In genomic region chr3:58564456-58565160, GRCh38 we compare ENCODE assay signal across 13 cellular contexts. TPM values are rescaled to one million over a fixed set of nuclear protein-coding genes. Genes with fewer than 3 reads are reported as not detected.
A peak's percentile ranks its signal among the peaks of the same experiment; 100 is the strongest.
DNase-seq lines count a peak whose midpoint lies in the region; ATAC-seq and TF ChIP-seq lines count a peak whose summit lies in the region.
"Had no signal": no experiment of that assay in that cellular context is flagged by ENCODE, and none has a peak within 500 bp of the region (broad histone marks: within the 10 kb centered on the region; RNA-seq: fewer than 3 reads in every experiment).

No MANE protein-coding gene starts in this region.

- WGBS in SK-N-SH (ENCODE audit: low lambda C conversion rate), result 69% methylated on average over 13 of the region's 13 CpGs

- intact Hi-C loops in naive thymus-derived CD4-positive, alpha-beta T cell (cut with micrococcal nuclease), result loop anchor here in 1 of 2 donors (10.0 kb wide), 1 partner anchor 490 kb away; the partner anchor contains the start of gene CFAP20DC

- POLR2A ChIA-PET in SK-N-SH (lab: Yijun Ruan, JAX), result no interaction called here
- POLR2A ChIA-PET in activated CD4-positive, alpha-beta T cell treated with anti-CD3 and anti-CD28 coated beads, Interleukin-2, amount 10 ng/mL, durations not matched to agents 7 days and 5 days (lab: Charles Lee), result no interaction called here
- POLR2A ChIA-PET in naive thymus-derived CD4-positive, alpha-beta T cell (lab: Charles Lee), result no interaction called here

- H3K27ac ChIP-seq in SK-N-SH (ENCODE audit: low read depth in 2 of 2, low read length in 1 of 2), result peak overlapping the region in 1 of 2 experiments; percentile 48; a peak in 1 of 4 replicates
- H3K27ac ChIP-seq in naive thymus-derived CD4-positive, alpha-beta T cell (ENCODE audit: low read depth, low read length), result no peak overlapping the region

- no peaks in the 10 kb centered on the region for H3K9me3 Mint-ChIP-seq in activated CD4-positive, alpha-beta T cell treated with anti-CD3 and anti-CD28 coated beads, Interleukin-2, amount 10 ng/mL, durations not matched to agents 7 days and 5 days
- peaks cover 0 to 3% (median 0%) of the 10 kb centered on the region in 11 donors for H3K9me3 Mint-ChIP-seq in naive thymus-derived CD4-positive, alpha-beta T cell
- H3K9me3 Mint-ChIP-seq: activated T-cell treated with anti-CD3 and anti-CD28 coated beads, Interleukin-2, amount 50 U/mL, for 24 hours; IgD-negative memory B cell had no signal

- H3K4me1 ChIP-seq in SK-N-SH (ENCODE audit: control insufficient read depth in 1 of 2, insufficient read depth in 2 of 2, low read depth in 1 of 2, low read length in 1 of 2), result peaks cover 4% of the 10 kb centered on the region in 2 experiments; a peak in 1 of 4 replicates
- H3K4me1 ChIP-seq in naive thymus-derived CD4-positive, alpha-beta T cell (ENCODE audit: control insufficient read depth in 2 of 2, insufficient read depth in 2 of 2, low read length in 2 of 2), result no peaks in the 10 kb centered on the region

- H3K4me2 ChIP-seq in SK-N-SH, result peak overlapping the region; percentile 29; the same call in 1 of the 2 replicates

- no peaks in the 10 kb centered on the region for H3K36me3 ChIP-seq in SK-N-SH (replicated peaks in 1 of 2; ENCODE audit: control insufficient read depth in 1 of 2, insufficient read depth in 2 of 2, low read length in 1 of 2)
- H3K36me3 ChIP-seq in naive thymus-derived CD4-positive, alpha-beta T cell (ENCODE audit: control insufficient read depth in 2 of 3, insufficient read depth in 3 of 3, low read length in 3 of 3), result no peaks in the 10 kb centered on the region

- no peak overlapping the region for H3K4me3 Mint-ChIP-seq in activated CD4-positive, alpha-beta T cell treated with anti-CD3 and anti-CD28 coated beads, Interleukin-2, amount 10 ng/mL, durations not matched to agents 7 days and 5 days
- no peak overlapping the region for H3K4me3 Mint-ChIP-seq in naive thymus-derived CD4-positive, alpha-beta T cell
- H3K4me3 Mint-ChIP-seq: activated T-cell treated with anti-CD3 and anti-CD28 coated beads, Interleukin-2, amount 50 U/mL, for 24 hours had no signal

- no peaks in the 10 kb centered on the region for H4K20me1 ChIP-seq in SK-N-SH (ENCODE audit: insufficient read depth)

- no peak overlapping the region for H3K9ac ChIP-seq in SK-N-SH

- DNase-seq in GM04504 (ENCODE audit: low read depth), result peak; percentile 72
- DNase-seq in SK-N-SH, result no peak
- peak; percentile 81 for DNase-seq in fibroblast of pulmonary artery (ENCODE audit: low read depth)
- DNase-seq in renal cortical epithelial cell (ENCODE audit: low read depth), result peak; percentile 80
- DNase-seq in Ammon's horn (ENCODE audit: low spot score), result no peak
- DNase-seq in activated CD4-positive, alpha-beta T cell treated with anti-CD3 and anti-CD28 coated beads, Interleukin-2, amount 10 ng/mL, durations not matched to agents 7 days and 5 days, result no peak
- DNase-seq in naive thymus-derived CD4-positive, alpha-beta T cell, result no peak
- DNase-seq: activated T-cell treated with anti-CD3 and anti-CD28 coated beads, Interleukin-2, amount 50 U/mL, for 24 hours; DMS79 treated with DMSO at 0.1 percent for 48 hours; NCI-H446 had no signal

- no peaks in the 10 kb centered on the region for H3K79me2 ChIP-seq in SK-N-SH (ENCODE audit: insufficient read depth)

- H3F3A ChIP-seq in SK-N-SH (replicated peaks; ENCODE audit: insufficient read depth), result no peaks in the 10 kb centered on the region

- no peak for ATAC-seq in GM19035 (IDR thresholded peaks at IDR 0.05; ENCODE audit: unreplicated experiment)
- ATAC-seq in naive thymus-derived CD4-positive, alpha-beta T cell, result no peak

- CTCF ChIA-PET in SK-N-SH (lab: Yijun Ruan, JAX), result interaction anchor here (0.8 to 17.3 kb wide), 2 partner anchors 63 to 387 kb away, joined by 4 to 446 read pairs; no protein-coding TSS in a partner anchor
- CTCF ChIA-PET in activated CD4-positive, alpha-beta T cell treated with anti-CD3 and anti-CD28 coated beads, Interleukin-2, amount 10 ng/mL, durations not matched to agents 7 days and 5 days (lab: Charles Lee), result no interaction called here
- CTCF ChIA-PET in naive thymus-derived CD4-positive, alpha-beta T cell (lab: Charles Lee), result no interaction called here

- H3K4me3 ChIP-seq in SK-N-SH (ENCODE audit: low read depth in 2 of 2, low read length in 1 of 2) (no peak overlapping the region), fibroblast of pulmonary artery (replicated peaks; ENCODE audit: low read depth, low read length) (no peak overlapping the region)
- H3K4me3 ChIP-seq in naive thymus-derived CD4-positive, alpha-beta T cell (ENCODE audit: low read length), result no peak overlapping the region

- no peaks in the 10 kb centered on the region for H3K9me3 ChIP-seq in SK-N-SH
- no peaks in the 10 kb centered on the region for H3K9me3 ChIP-seq in naive thymus-derived CD4-positive, alpha-beta T cell (ENCODE audit: control insufficient read depth in 2 of 3, low read length in 3 of 3)

- H3K27me3 ChIP-seq in SK-N-SH (ENCODE audit: insufficient read depth), result no peaks in the 10 kb centered on the region
- H3K27me3 ChIP-seq in naive thymus-derived CD4-positive, alpha-beta T cell (ENCODE audit: control insufficient read depth in 2 of 2, insufficient read depth in 2 of 2, low read length in 2 of 2), result no peaks in the 10 kb centered on the region

- TF ChIP-seq CTCF in SK-N-SH (IDR thresholded peaks at IDR 0.05) (no peak), fibroblast of pulmonary artery (IDR thresholded peaks at IDR 0.05; ENCODE audit: low read length, missing control alignments) (no peak)

- no peaks in the 10 kb centered on the region for H3K27me3 Mint-ChIP-seq in activated CD4-positive, alpha-beta T cell treated with anti-CD3 and anti-CD28 coated beads, Interleukin-2, amount 10 ng/mL, durations not matched to agents 7 days and 5 days
- peaks cover 0 to 4% (median 0%) of the 10 kb centered on the region in 5 donors for H3K27me3 Mint-ChIP-seq in naive thymus-derived CD4-positive, alpha-beta T cell

- no peak for TF ChIP-seq RAD21 in SK-N-SH (IDR thresholded peaks at IDR 0.05; ENCODE audit: low read length)

- no peaks in the 10 kb centered on the region for H3K36me3 Mint-ChIP-seq in activated CD4-positive, alpha-beta T cell treated with anti-CD3 and anti-CD28 coated beads, Interleukin-2, amount 10 ng/mL, durations not matched to agents 7 days and 5 days (ENCODE audit: low read depth)
- H3K36me3 Mint-ChIP-seq in naive thymus-derived CD4-positive, alpha-beta T cell, result no peaks in the 10 kb centered on the region
- H3K36me3 Mint-ChIP-seq: IgD-negative memory B cell had no signal

- H3K9me2 ChIP-seq in SK-N-SH, result no peaks in the 10 kb centered on the region

- H3K27ac Mint-ChIP-seq in activated CD4-positive, alpha-beta T cell treated with anti-CD3 and anti-CD28 coated beads, Interleukin-2, amount 10 ng/mL, durations not matched to agents 7 days and 5 days, result no peak overlapping the region
- no peak overlapping the region for H3K27ac Mint-ChIP-seq in naive thymus-derived CD4-positive, alpha-beta T cell
- H3K27ac Mint-ChIP-seq: activated T-cell treated with anti-CD3 and anti-CD28 coated beads, Interleukin-2, amount 50 U/mL, for 24 hours; IgD-negative memory B cell had no signal

- H3K4me1 Mint-ChIP-seq in activated CD4-positive, alpha-beta T cell treated with anti-CD3 and anti-CD28 coated beads, Interleukin-2, amount 10 ng/mL, durations not matched to agents 7 days and 5 days, result peaks cover 4% of the 10 kb centered on the region
- peaks cover 4 to 7% (median 6%) of the 10 kb centered on the region in 7 donors for H3K4me1 Mint-ChIP-seq in naive thymus-derived CD4-positive, alpha-beta T cell

- no peak for TF ChIP-seq EP300 in SK-N-SH (IDR thresholded peaks at IDR 0.05; ENCODE audit: borderline replicate concordance in 1 of 2, low read depth in 1 of 2, low read length in 1 of 2)

- no peak overlapping the region for H2AFZ ChIP-seq in SK-N-SH (ENCODE audit: low read depth)

TF ChIP-seq in SK-N-SH, 30 proteins besides CTCF, POLR2A, EP300 and RAD21 (continues in another document):
- TF ChIP-seq RCOR1 (IDR thresholded peaks at IDR 0.05; ENCODE audit: low read length) (no peak), PBX3 (IDR thresholded peaks at IDR 0.05) (peak; percentile 44), SIN3A (IDR thresholded peaks at IDR 0.05; ENCODE audit: borderline replicate concordance, low read depth, low read length) (no peak)
- TF ChIP-seq, protein P1, sequence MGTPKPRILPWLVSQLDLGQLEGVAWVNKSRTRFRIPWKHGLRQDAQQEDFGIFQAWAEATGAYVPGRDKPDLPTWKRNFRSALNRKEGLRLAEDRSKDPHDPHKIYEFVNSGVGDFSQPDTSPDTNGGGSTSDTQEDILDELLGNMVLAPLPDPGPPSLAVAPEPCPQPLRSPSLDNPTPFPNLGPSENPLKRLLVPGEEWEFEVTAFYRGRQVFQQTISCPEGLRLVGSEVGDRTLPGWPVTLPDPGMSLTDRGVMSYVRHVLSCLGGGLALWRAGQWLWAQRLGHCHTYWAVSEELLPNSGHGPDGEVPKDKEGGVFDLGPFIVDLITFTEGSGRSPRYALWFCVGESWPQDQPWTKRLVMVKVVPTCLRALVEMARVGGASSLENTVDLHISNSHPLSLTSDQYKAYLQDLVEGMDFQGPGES (IDR thresholded peaks at IDR 0.05; ENCODE audit: low read depth, low read length), result no peak

RNA-seq across cellular contexts. Expression of gene FAM107A, which starts 12.6 kb away (rescaled TPM):
- polyA plus RNA-seq in SK-N-SH (2012; rRNA removed), result 0.02 TPM in 1 of 2 replicates, not detected in the other
- 0.01 and 0.04 TPM in 2 replicates for polyA plus RNA-seq in SK-N-SH (2012; cell fraction: cytosol; rRNA removed)
- polyA plus RNA-seq in SK-N-SH (2012; cell fraction: nucleus; rRNA removed), result 0.02 and 0.04 TPM in 2 replicates
- 0.60 and 0.87 TPM in 2 replicates for total RNA-seq in renal cortical epithelial cell
- not detected for total RNA-seq in activated CD4-positive, alpha-beta T cell treated with anti-CD3 and anti-CD28 coated beads, Interleukin-2, amount 10 ng/mL, durations not matched to agents 7 days and 5 days
- total RNA-seq in naive thymus-derived CD4-positive, alpha-beta T cell, result not detected
- polyA plus RNA-seq in naive thymus-derived CD4-positive, alpha-beta T cell, result not detected
- total RNA-seq: T-helper 1 cell treated with Interleukin-12 subunit alpha and Interleukin-12 subunit beta and Interleukin-4 antibody, amounts not matched to agents 30 ng/mL and 1 ng/mL, for 36 hours had no signal
- polyA plus RNA-seq: IgD-negative memory B cell had no signal

RNA-seq across cellular contexts. Expression of gene ACOX2, which starts 27.6 kb away (rescaled TPM):
- 7.1 and 9.0 TPM in 2 replicates for polyA plus RNA-seq in SK-N-SH (2012; rRNA removed)
- 3.2 and 4.4 TPM in 2 replicates for polyA plus RNA-seq in SK-N-SH (2012; cell fraction: cytosol; rRNA removed)
- polyA plus RNA-seq in SK-N-SH (2012; cell fraction: nucleus; rRNA removed), result 23.4 and 25.4 TPM in 2 replicates
- 0.75 TPM in 1 of 2 replicates, not detected in the other for total RNA-seq in renal cortical epithelial cell
- not detected for total RNA-seq in activated CD4-positive, alpha-beta T cell treated with anti-CD3 and anti-CD28 coated beads, Interleukin-2, amount 10 ng/mL, durations not matched to agents 7 days and 5 days
- not detected for total RNA-seq in naive thymus-derived CD4-positive, alpha-beta T cell
- polyA plus RNA-seq in naive thymus-derived CD4-positive, alpha-beta T cell, result not detected
- total RNA-seq: T-helper 1 cell treated with Interleukin-12 subunit alpha and Interleukin-12 subunit beta and Interleukin-4 antibody, amounts not matched to agents 30 ng/mL and 1 ng/mL, for 36 hours had no signal
- polyA plus RNA-seq: IgD-negative memory B cell had no signal

Comparison
In these comparisons a context has a peak if more than half of its experiments do, and no peak if none do; other contexts are left out.
1. DNase-seq: peak in GM04504 (single experiment), fibroblast of pulmonary artery (single experiment) and renal cortical epithelial cell (single experiment); none in SK-N-SH (single experiment), Ammon's horn (single experiment), activated CD4-positive, alpha-beta T cell treated with anti-CD3 and anti-CD28 coated beads, Interleukin-2, amount 10 ng/mL, durations not matched to agents 7 days and 5 days (single experiment) and naive thymus-derived CD4-positive, alpha-beta T cell (0 of 9).